1 cellular context compared by ENCODE assay signal in genomic region chr17:32264140-32264799, GRCh38.
TF ChIP-seq lines count a peak whose summit lies in the region.

No MANE protein-coding gene starts in this region.

TF ChIP-seq in HCT116, 20 proteins besides CTCF, POLR2A, EP300 and RAD21:
- no peak for TF ChIP-seq REST (IDR thresholded peaks at IDR 0.05; ENCODE audit: low read depth)
- TF ChIP-seq ATF3 (IDR thresholded peaks at IDR 0.05) = no peak
- no peak for TF ChIP-seq POLR2AphosphoS5 (IDR thresholded peaks at IDR 0.05; ENCODE audit: low read depth, low read length)
- no peak for TF ChIP-seq EGR1 (IDR thresholded peaks at IDR 0.05; ENCODE audit: low read depth)
- TF ChIP-seq SIN3A (IDR thresholded peaks at IDR 0.05; ENCODE audit: low read depth) = no peak
- TF ChIP-seq CEBPB (IDR thresholded peaks at IDR 0.05; ENCODE audit: low read depth) = no peak
- no peak for TF ChIP-seq SP1 (IDR thresholded peaks at IDR 0.05; ENCODE audit: low read depth)
- no peak for TF ChIP-seq ZNF274 (IDR thresholded peaks at IDR 0.05; ENCODE audit: low read depth, low read length)
- no peak for TF ChIP-seq JUND (IDR thresholded peaks at IDR 0.05)
- TF ChIP-seq MAX (IDR thresholded peaks at IDR 0.05) = no peak
- TF ChIP-seq ZBTB33 (IDR thresholded peaks at IDR 0.05; ENCODE audit: extremely low read depth, insufficient replicate concordance, low read length) = no peak
- no peak for TF ChIP-seq YY1 (IDR thresholded peaks at IDR 0.05; ENCODE audit: extremely low read depth, insufficient replicate concordance, low read depth, low read length)
